16 cellular contexts compared by ENCODE assay signal in genomic region chr17:74767111-74767516, GRCh38. TPM values are rescaled to one million over a fixed set of nuclear protein-coding genes. Genes with fewer than 3 reads are reported as not detected.
A peak's percentile ranks its signal among the peaks of the same experiment; 100 is the strongest.
DNase-seq lines count a peak whose midpoint lies in the region; ATAC-seq and TF ChIP-seq lines count a peak whose summit lies in the region.
"Had no signal": no experiment of that assay in that cellular context is flagged by ENCODE, and none has a peak within 500 bp of the region (broad histone marks: within the 10 kb centered on the region; RNA-seq: fewer than 3 reads in every experiment).

No MANE protein-coding gene starts in this region.

- TF ChIP-seq CTCF in Caco-2 (IDR thresholded peaks at IDR 0.05; ENCODE audit: insufficient read depth in 1 of 2, low read depth in 1 of 2, low read length in 1 of 2, severe bottlenecking in 1 of 2, unreplicated experiment in 1 of 2), result no peak

- peak overlapping the region; percentile 43 for H3K4me3 Mint-ChIP-seq in Caco-2 (ENCODE audit: unreplicated experiment)
- H3K4me3 Mint-ChIP-seq in activated T-helper 1 cell treated with anti-CD3 and anti-CD28 coated beads, Interleukin-12 subunit alpha, Interleukin-12 subunit beta, Interleukin-2, Interleukin-4 antibody, amounts not matched to agents 30 ng/mL and 10 ng/mL and 1 ng/mL, durations not matched to agents 14 hours and 24 hours and 36 hours, result no peak overlapping the region
- H3K4me3 Mint-ChIP-seq: CD14-positive monocyte had no signal

- intact Hi-C loops in Caco-2 (cut with micrococcal nuclease; ENCODE audit: unreplicated experiment), result no loop called here
- intact Hi-C loops in activated T-helper 1 cell treated with anti-CD3 and anti-CD28 coated beads, Interleukin-12 subunit alpha, Interleukin-12 subunit beta, Interleukin-2, Interleukin-4 antibody, amounts not matched to agents 30 ng/mL and 10 ng/mL and 1 ng/mL, durations not matched to agents 14 hours and 24 hours and 36 hours (cut with micrococcal nuclease), result no loop called here

- H3K36me3 Mint-ChIP-seq in Caco-2 (ENCODE audit: insufficient read depth, unreplicated experiment), result peaks cover 80% of the 10 kb centered on the region
- H3K36me3 Mint-ChIP-seq in activated T-helper 1 cell treated with anti-CD3 and anti-CD28 coated beads, Interleukin-12 subunit alpha, Interleukin-12 subunit beta, Interleukin-2, Interleukin-4 antibody, amounts not matched to agents 30 ng/mL and 10 ng/mL and 1 ng/mL, durations not matched to agents 14 hours and 24 hours and 36 hours (ENCODE audit: low read depth), result peaks cover 36% of the 10 kb centered on the region

- POLR2A ChIA-PET in Caco-2 (lab: Charles Lee), result no interaction called here

- no peak overlapping the region for H3K4me3 ChIP-seq in Caco-2 (ENCODE audit: low read depth, low read length)
- H3K4me3 ChIP-seq: ovary had no signal

- H3K9me3 ChIP-seq in Caco-2, result no peaks in the 10 kb centered on the region
- H3K9me3 ChIP-seq: ovary had no signal

- BruUV-seq in Caco-2 (replicated peaks; lab: Mats Ljungman, UMichigan), result no TSS peak

- peaks cover 65% of the 10 kb centered on the region for H3K4me1 ChIP-seq in Caco-2

- H3K27me3 ChIP-seq in Caco-2 (replicated peaks; ENCODE audit: control insufficient read depth, insufficient read depth, low read length), result no peaks in the 10 kb centered on the region
- H3K27me3 ChIP-seq: ovary had no signal

- DNase-seq in Caco-2 (no peak), anterior cingulate cortex (lab: John Stamatoyannopoulos, UW) (peak in 57 of 58 donors; percentile 18 to 95 (median 85)), inferior parietal cortex (ENCODE audit: extremely low spot score) (peak; percentile 71), putamen (ENCODE audit: low spot score) (peak; percentile 96)
- no peak for DNase-seq in activated T-helper 1 cell treated with anti-CD3 and anti-CD28 coated beads, Interleukin-12 subunit alpha, Interleukin-12 subunit beta, Interleukin-2, Interleukin-4 antibody, amounts not matched to agents 30 ng/mL and 10 ng/mL and 1 ng/mL, durations not matched to agents 14 hours and 24 hours and 36 hours (ENCODE audit: low spot score)
- DNase-seq: NCI-H1092; NCI-H510A; ovary; stimulated activated CD4-positive, alpha-beta T cell treated with anti-CD3 and anti-CD28 coated beads, Interleukin-1b, Interleukin-23, amount 100 ng/mL, for 48 hours; T-helper 9 cell had no signal

- H3K27me3 Mint-ChIP-seq in Caco-2 (ENCODE audit: insufficient read depth, unreplicated experiment), result no peaks in the 10 kb centered on the region
- H3K27me3 Mint-ChIP-seq in activated T-helper 1 cell treated with anti-CD3 and anti-CD28 coated beads, Interleukin-12 subunit alpha, Interleukin-12 subunit beta, Interleukin-2, Interleukin-4 antibody, amounts not matched to agents 30 ng/mL and 10 ng/mL and 1 ng/mL, durations not matched to agents 14 hours and 24 hours and 36 hours (ENCODE audit: insufficient read depth), result no peaks in the 10 kb centered on the region

- no peak for ATAC-seq in GM21367 (IDR thresholded peaks at IDR 0.05; ENCODE audit: unreplicated experiment)
- ATAC-seq in GM19452 (IDR thresholded peaks at IDR 0.05; ENCODE audit: unreplicated experiment), result no peak
- ATAC-seq in GM21526 (IDR thresholded peaks at IDR 0.05; ENCODE audit: low FRiP score, unreplicated experiment), result no peak
- ATAC-seq: activated naive CD4-positive, alpha-beta T cell treated with anti-CD3 and anti-CD28 coated beads, Interleukin-2, amount 50 U/mL, for 72 hours; Panc1 had no signal

- H3K36me3 ChIP-seq in Caco-2 (ENCODE audit: control insufficient read depth, insufficient read depth, low read length), result peaks cover 14% of the 10 kb centered on the region
- H3K36me3 ChIP-seq: ovary had no signal

- H3K4me1 Mint-ChIP-seq in Caco-2 (ENCODE audit: low read depth, unreplicated experiment), result peaks cover 37% of the 10 kb centered on the region
- H3K4me1 Mint-ChIP-seq in activated T-helper 1 cell treated with anti-CD3 and anti-CD28 coated beads, Interleukin-12 subunit alpha, Interleukin-12 subunit beta, Interleukin-2, Interleukin-4 antibody, amounts not matched to agents 30 ng/mL and 10 ng/mL and 1 ng/mL, durations not matched to agents 14 hours and 24 hours and 36 hours (ENCODE audit: low read depth), result peaks cover 10% of the 10 kb centered on the region

- no peaks in the 10 kb centered on the region for H3K9me3 Mint-ChIP-seq in Caco-2 (ENCODE audit: unreplicated experiment)
- no peaks in the 10 kb centered on the region for H3K9me3 Mint-ChIP-seq in activated T-helper 1 cell treated with anti-CD3 and anti-CD28 coated beads, Interleukin-12 subunit alpha, Interleukin-12 subunit beta, Interleukin-2, Interleukin-4 antibody, amounts not matched to agents 30 ng/mL and 10 ng/mL and 1 ng/mL, durations not matched to agents 14 hours and 24 hours and 36 hours
- H3K9me3 Mint-ChIP-seq: activated naive CD4-positive, alpha-beta T cell treated with anti-CD3 and anti-CD28 coated beads, Interleukin-2, amount 50 U/mL, for 72 hours had no signal

- CTCF ChIA-PET in Caco-2 (lab: Charles Lee), result interaction anchor here (4.4 kb wide), 1 partner anchor 21 kb away, joined by 76 read pairs; no protein-coding TSS in a partner anchor

- H3K27ac Mint-ChIP-seq in Caco-2 (ENCODE audit: unreplicated experiment), result peak overlapping the region; percentile 55
- H3K27ac Mint-ChIP-seq in activated T-helper 1 cell treated with anti-CD3 and anti-CD28 coated beads, Interleukin-12 subunit alpha, Interleukin-12 subunit beta, Interleukin-2, Interleukin-4 antibody, amounts not matched to agents 30 ng/mL and 10 ng/mL and 1 ng/mL, durations not matched to agents 14 hours and 24 hours and 36 hours, result no peak overlapping the region

RNA-seq across cellular contexts. Expression of gene NAT9, which starts 9.0 kb away (rescaled TPM):
- total RNA-seq in Caco-2 (2022), result 84.5 and 89.5 TPM in 2 replicates
- total RNA-seq in activated T-helper 1 cell treated with anti-CD3 and anti-CD28 coated beads, Interleukin-12 subunit alpha, Interleukin-12 subunit beta, Interleukin-2, Interleukin-4 antibody, amounts not matched to agents 30 ng/mL and 10 ng/mL and 1 ng/mL, durations not matched to agents 14 hours and 24 hours and 36 hours, result 69.0 and 70.8 TPM in 2 replicates

RNA-seq across cellular contexts. Expression of gene NHERF1, which starts 18.7 kb away (rescaled TPM):
- 204 and 218 TPM in 2 replicates for total RNA-seq in Caco-2 (2022)
- 142 and 153 TPM in 2 replicates for total RNA-seq in activated T-helper 1 cell treated with anti-CD3 and anti-CD28 coated beads, Interleukin-12 subunit alpha, Interleukin-12 subunit beta, Interleukin-2, Interleukin-4 antibody, amounts not matched to agents 30 ng/mL and 10 ng/mL and 1 ng/mL, durations not matched to agents 14 hours and 24 hours and 36 hours

RNA-seq across cellular contexts. Expression of gene RAB37, which starts 30.1 kb away (rescaled TPM):
- total RNA-seq in Caco-2 (2022), result 12.3 and 14.8 TPM in 2 replicates
- total RNA-seq in activated T-helper 1 cell treated with anti-CD3 and anti-CD28 coated beads, Interleukin-12 subunit alpha, Interleukin-12 subunit beta, Interleukin-2, Interleukin-4 antibody, amounts not matched to agents 30 ng/mL and 10 ng/mL and 1 ng/mL, durations not matched to agents 14 hours and 24 hours and 36 hours, result 6.0 and 6.1 TPM in 2 replicates

RNA-seq across cellular contexts. Expression of gene CD300LF, which starts 54.4 kb away (rescaled TPM):
- total RNA-seq in Caco-2 (2022), result 2.2 and 2.4 TPM in 2 replicates
- total RNA-seq in activated T-helper 1 cell treated with anti-CD3 and anti-CD28 coated beads, Interleukin-12 subunit alpha, Interleukin-12 subunit beta, Interleukin-2, Interleukin-4 antibody, amounts not matched to agents 30 ng/mL and 10 ng/mL and 1 ng/mL, durations not matched to agents 14 hours and 24 hours and 36 hours, result not detected in 2 replicates
- total RNA-seq: activated naive CD4-positive, alpha-beta T cell treated with anti-CD3 and anti-CD28 coated beads, Interleukin-2, amount 50 U/mL, for 72 hours had no signal

Comparison
In these comparisons a context has a peak if more than half of its experiments do, and no peak if none do; other contexts are left out.
1. DNase-seq: peak in anterior cingulate cortex (57 of 58), inferior parietal cortex (single experiment) and putamen (single experiment); none in Caco-2 (0 of 2) and activated T-helper 1 cell treated with anti-CD3 and anti-CD28 coated beads, Interleukin-12 subunit alpha, Interleukin-12 subunit beta, Interleukin-2, Interleukin-4 antibody, amounts not matched to agents 30 ng/mL and 10 ng/mL and 1 ng/mL, durations not matched to agents 14 hours and 24 hours and 36 hours (single experiment).